ENCODE assay signal across 2 cellular contexts in genomic region chr6:99330159-99330558, GRCh38.
TF ChIP-seq lines count a peak whose summit lies in the region.

No MANE protein-coding gene starts in this region.

TF ChIP-seq in HEK293T, 16 proteins besides CTCF, POLR2A, EP300 and RAD21 (continued from another document):
- TF ChIP-seq PKNOX1 (IDR thresholded peaks at IDR 0.05) = no peak
- TF ChIP-seq LEF1 (IDR thresholded peaks at IDR 0.05; ENCODE audit: borderline replicate concordance) = no peak
- no peak for TF ChIP-seq FOXM1 (IDR thresholded peaks at IDR 0.05; ENCODE audit: borderline replicate concordance)
- no peak for TF ChIP-seq SP1 (IDR thresholded peaks at IDR 0.05)
TF ChIP-seq in HEK293T: peak in this region for 0.

TF ChIP-seq in HepG2, 621 proteins besides CTCF, POLR2A, EP300 and RAD21 (continued from another document):
- 0 out of 2 replicates have a peak, but pooled peaks have one; percentile 15 for TF ChIP-seq THRA (CRISPR knock-in tag; IDR thresholded peaks at IDR 0.05; ENCODE audit: borderline replicate concordance)
- no peak for TF ChIP-seq KLF6 (CRISPR knock-in tag; IDR thresholded peaks at IDR 0.05)
- TF ChIP-seq RXRB (CRISPR knock-in tag; IDR thresholded peaks at IDR 0.05; ENCODE audit: borderline replicate concordance) = 0 out of 2 replicates have a peak, but pooled peaks have one; percentile 17
- TF ChIP-seq KLF15 (CRISPR knock-in tag; IDR thresholded peaks at IDR 0.05; ENCODE audit: borderline replicate concordance) = no peak
- no peak for TF ChIP-seq ATRX (CRISPR knock-in tag; IDR thresholded peaks at IDR 0.05; ENCODE audit: borderline replicate concordance)
- no peak for TF ChIP-seq KDM3A (CRISPR knock-in tag; IDR thresholded peaks at IDR 0.05; ENCODE audit: low read depth)
